Comparison of ENCODE assay signal across 8 cellular contexts in genomic region chr9:15211160-15211993, GRCh38.
DNase-seq lines count a peak whose midpoint lies in the region; ATAC-seq, FAIRE-seq and TF ChIP-seq lines count a peak whose summit lies in the region.

No MANE protein-coding gene starts in this region.

- BruUV-seq in endothelial cell of umbilical vein (replicated peaks; lab: Mats Ljungman, UMichigan): no TSS peak

- H3K4me1 Mint-ChIP-seq in activated CD4-positive, alpha-beta memory T cell treated with anti-CD3 and anti-CD28 coated beads, Interleukin-2, amount 10 ng/mL, durations not matched to agents 7 days and 5 days: no peaks in the 10 kb centered on the region
- peaks cover 0 to 3% of the 10 kb centered on the region in 2 donors for H3K4me1 Mint-ChIP-seq in stimulated activated naive B cell treated with anti-CD40 and anti-IgM and Interleukin-4, amounts not matched to agents 10 μg/mL and 1 μg/mL and 100 μg/mL, for 72 hours

- no peak overlapping the region for H3K4me2 ChIP-seq in endothelial cell of umbilical vein (ENCODE audit: insufficient read depth, low read length)

- H3K9ac ChIP-seq in endothelial cell of umbilical vein (replicated peaks; ENCODE audit: extremely low read depth, insufficient read depth, low read length): no peak overlapping the region

- no peak overlapping the region for H2AFZ ChIP-seq in endothelial cell of umbilical vein (ENCODE audit: low read depth, low read length)

- CTCF ChIA-PET in activated CD4-positive, alpha-beta memory T cell treated with anti-CD3 and anti-CD28 coated beads, Interleukin-2, amount 10 ng/mL, durations not matched to agents 7 days and 5 days (lab: Charles Lee): interaction anchor here (0.6 to 2.3 kb wide), 18 partner anchors 7 to 397 kb away, joined by 3 to 10 read pairs (median 4); partner anchors contain the start of genes CCDC171 and TTC39B
- CTCF ChIA-PET in endothelial cell of umbilical vein (lab: Charles Lee): interaction anchor here (0.6 to 4.1 kb wide), 24 partner anchors 9 to 575 kb away, joined by 3 to 40 read pairs (median 4); partner anchors contain the start of genes CCDC171 and SNAPC3

- H3K36me3 ChIP-seq in endothelial cell of umbilical vein (ENCODE audit: control insufficient read depth in 2 of 2, extremely low read depth in 1 of 2, insufficient read depth in 2 of 2, low read length in 2 of 2): no peaks in the 10 kb centered on the region

- H3K4me3 Mint-ChIP-seq in activated CD4-positive, alpha-beta memory T cell treated with anti-CD3 and anti-CD28 coated beads, Interleukin-2, amount 10 ng/mL, durations not matched to agents 7 days and 5 days: no peak overlapping the region
- H3K4me3 Mint-ChIP-seq in stimulated activated naive B cell treated with anti-CD40 and anti-IgM and Interleukin-4, amounts not matched to agents 10 μg/mL and 1 μg/mL and 100 μg/mL, for 72 hours: no peak overlapping the region

- H3K36me3 Mint-ChIP-seq in activated CD4-positive, alpha-beta memory T cell treated with anti-CD3 and anti-CD28 coated beads, Interleukin-2, amount 10 ng/mL, durations not matched to agents 7 days and 5 days (ENCODE audit: low read depth): peaks cover 22% of the 10 kb centered on the region
- H3K36me3 Mint-ChIP-seq in stimulated activated naive B cell treated with anti-CD40 and anti-IgM and Interleukin-4, amounts not matched to agents 10 μg/mL and 1 μg/mL and 100 μg/mL, for 72 hours: peaks cover 7 to 12% of the 10 kb centered on the region in 2 donors

- H3K9me1 ChIP-seq in endothelial cell of umbilical vein (replicated peaks; ENCODE audit: control insufficient read depth, extremely low read depth, insufficient read depth, low read length): no peaks in the 10 kb centered on the region

- no peak overlapping the region for H3K27ac Mint-ChIP-seq in activated CD4-positive, alpha-beta memory T cell treated with anti-CD3 and anti-CD28 coated beads, Interleukin-2, amount 10 ng/mL, durations not matched to agents 7 days and 5 days
- H3K27ac Mint-ChIP-seq in stimulated activated naive B cell treated with anti-CD40 and anti-IgM and Interleukin-4, amounts not matched to agents 10 μg/mL and 1 μg/mL and 100 μg/mL, for 72 hours: no peak overlapping the region

- H3K27me3 Mint-ChIP-seq in activated CD4-positive, alpha-beta memory T cell treated with anti-CD3 and anti-CD28 coated beads, Interleukin-2, amount 10 ng/mL, durations not matched to agents 7 days and 5 days: no peaks in the 10 kb centered on the region
- H3K27me3 Mint-ChIP-seq in stimulated activated naive B cell treated with anti-CD40 and anti-IgM and Interleukin-4, amounts not matched to agents 10 μg/mL and 1 μg/mL and 100 μg/mL, for 72 hours: no peaks in the 10 kb centered on the region

- H3K79me2 ChIP-seq in endothelial cell of umbilical vein (ENCODE audit: control insufficient read depth, insufficient read depth, low read length): no peaks in the 10 kb centered on the region

- ATAC-seq in GM18517 (IDR thresholded peaks at IDR 0.05; ENCODE audit: unreplicated experiment) (peak; percentile 71), HG03139 (IDR thresholded peaks at IDR 0.05; ENCODE audit: unreplicated experiment) (peak; percentile 66)
- peak; percentile 52 to 59 for ATAC-seq in stimulated activated naive B cell treated with anti-CD40 and anti-IgM and Interleukin-4, amounts not matched to agents 10 μg/mL and 1 μg/mL and 100 μg/mL, for 72 hours (replicated peaks)

- H4K20me1 ChIP-seq in endothelial cell of umbilical vein (replicated peaks; ENCODE audit: control insufficient read depth, extremely low read depth, insufficient read depth, low read length): no peaks in the 10 kb centered on the region

- peak; percentile 61 for DNase-seq in AG08395 (ENCODE audit: low spot score)
- DNase-seq in NCI-H524 treated with DMSO at 0.1 percent for 48 hours (lab: John Stamatoyannopoulos, UW): peak; percentile 27
- peak; percentile 49 for DNase-seq in activated CD4-positive, alpha-beta memory T cell treated with anti-CD3 and anti-CD28 coated beads, Interleukin-2, amount 10 ng/mL, durations not matched to agents 7 days and 5 days
- peak; percentile 80 for DNase-seq in endothelial cell of umbilical vein (ENCODE audit: low read depth, low spot score)
- peak; percentile 80 for DNase-seq in mucosa of gallbladder (ENCODE audit: low spot score)
- DNase-seq in stimulated activated naive B cell treated with anti-CD40 and anti-IgM and Interleukin-4, amounts not matched to agents 10 μg/mL and 1 μg/mL and 100 μg/mL, for 72 hours: peak; percentile 46

- peaks cover 2% of the 10 kb centered on the region for H3K4me1 ChIP-seq in endothelial cell of umbilical vein (ENCODE audit: control insufficient read depth, extremely low read depth, insufficient read depth, low read length)

- POLR2A ChIA-PET in activated CD4-positive, alpha-beta memory T cell treated with anti-CD3 and anti-CD28 coated beads, Interleukin-2, amount 10 ng/mL, durations not matched to agents 7 days and 5 days (lab: Charles Lee): no interaction called here
- POLR2A ChIA-PET in endothelial cell of umbilical vein (lab: Charles Lee): interaction anchor here (0.6 to 0.7 kb wide), 2 partner anchors 10 to 114 kb away, joined by 3 to 5 read pairs; no protein-coding TSS in a partner anchor

- intact Hi-C loops in endothelial cell of umbilical vein (cut with micrococcal nuclease): loop anchor here (1.0 to 5.0 kb wide), 6 partner anchors 54 to 431 kb away; partner anchors contain the start of genes SNAPC3 and TTC39B

- H3K27ac ChIP-seq in endothelial cell of umbilical vein (ENCODE audit: insufficient read depth, low read depth, low read length): no peak overlapping the region

- TF ChIP-seq POLR2A in endothelial cell of umbilical vein (IDR thresholded peaks at IDR 0.05; ENCODE audit: low read depth, low read length): no peak

- no peaks in the 10 kb centered on the region for H3K9me3 ChIP-seq in endothelial cell of umbilical vein (replicated peaks; ENCODE audit: control insufficient read depth, insufficient read depth, low read length)

- H3K27me3 ChIP-seq in endothelial cell of umbilical vein (ENCODE audit: control insufficient read depth in 2 of 2, insufficient read depth in 2 of 2, low read length in 2 of 2): no peaks in the 10 kb centered on the region

- dilution Hi-C loops in endothelial cell of umbilical vein (cut with MboI; ENCODE audit: extremely low pct_ligation_motif_present, low sequenced_read_pairs): no loop called here

- peaks cover 7% of the 10 kb centered on the region for H3K9me3 Mint-ChIP-seq in activated CD4-positive, alpha-beta memory T cell treated with anti-CD3 and anti-CD28 coated beads, Interleukin-2, amount 10 ng/mL, durations not matched to agents 7 days and 5 days
- H3K9me3 Mint-ChIP-seq in stimulated activated naive B cell treated with anti-CD40 and anti-IgM and Interleukin-4, amounts not matched to agents 10 μg/mL and 1 μg/mL and 100 μg/mL, for 72 hours: peaks cover 4% of the 10 kb centered on the region in 2 donors

- H3K4me3 ChIP-seq in endothelial cell of umbilical vein (replicated peaks in 1 of 3; ENCODE audit: insufficient read depth in 1 of 3, low read depth in 1 of 3, low read length in 3 of 3): no peak overlapping the region

- FAIRE-seq in endothelial cell of umbilical vein (lab: Jason Lieb, UNC): peak; percentile 70

- TF ChIP-seq CTCF in endothelial cell of umbilical vein (IDR thresholded peaks at IDR 0.05; ENCODE audit: extremely low read depth in 1 of 2, insufficient read depth in 1 of 2, low read depth in 1 of 2, low read length in 2 of 2): peak; percentile 79 to 81

TF ChIP-seq in endothelial cell of umbilical vein, 7 proteins besides CTCF, POLR2A, EP300 and RAD21:
- TF ChIP-seq JUN (IDR thresholded peaks at IDR 0.05; ENCODE audit: borderline replicate concordance, insufficient read depth, insufficient read length, low read depth): no peak
- no peak for TF ChIP-seq MYC (IDR thresholded peaks at IDR 0.05; ENCODE audit: low read depth, low read length)
- TF ChIP-seq FOS (IDR thresholded peaks at IDR 0.05; ENCODE audit: borderline replicate concordance, insufficient read depth, low read length): no peak
- no peak for TF ChIP-seq GATA2 (IDR thresholded peaks at IDR 0.05; ENCODE audit: insufficient read depth, insufficient read length, low read depth, low read length)
- no peak for TF ChIP-seq POLR2AphosphoS5 (IDR thresholded peaks at IDR 0.05; ENCODE audit: insufficient read depth, low read depth, low read length)
- no peak for TF ChIP-seq EZH2 (IDR thresholded peaks at IDR 0.05; ENCODE audit: borderline replicate concordance, low read depth, low read length, severe bottlenecking)
- TF ChIP-seq MAX (IDR thresholded peaks at IDR 0.05; ENCODE audit: insufficient read depth, insufficient read length): no peak

Comparison
In these comparisons a context has a peak if more than half of its experiments do, and no peak if none do; other contexts are left out.
1. DNase-seq: peak in every context shown above with its lines; median percentile 80 in endothelial cell of umbilical vein; 80 in mucosa of gallbladder; 61 in AG08395; 49 in activated CD4-positive, alpha-beta memory T cell treated with anti-CD3 and anti-CD28 coated beads, Interleukin-2, amount 10 ng/mL, durations not matched to agents 7 days and 5 days; 46 in stimulated activated naive B cell treated with anti-CD40 and anti-IgM and Interleukin-4, amounts not matched to agents 10 μg/mL and 1 μg/mL and 100 μg/mL, for 72 hours; 27 in NCI-H524 treated with DMSO at 0.1 percent for 48 hours.